Comparison of ENCODE assay signal across 8 cellular contexts in genomic region chr15:41493205-41493901, GRCh38. TPM values are rescaled to one million over a fixed set of nuclear protein-coding genes. Genes with fewer than 3 reads are reported as not detected.
DNase-seq lines count a peak whose midpoint lies in the region; ATAC-seq, FAIRE-seq and TF ChIP-seq lines count a peak whose summit lies in the region.

TSS of gene ITPKA (plus strand) at chr15:41493874. CDS start at chr15:41493928, 54 bp downstream.

- no peak for FAIRE-seq in RCC 7860 (lab: Jason Lieb, UNC)

- peak within 1 kb of the TSS; percentile 85 for H3K27ac Mint-ChIP-seq in activated T-helper 17 cell treated with anti-CD3 and anti-CD28 coated beads, Interleukin-2, amount 50 U/mL, for 72 hours

- no peaks in the 10 kb centered on the region for H3K9me3 Mint-ChIP-seq in activated T-helper 17 cell treated with anti-CD3 and anti-CD28 coated beads, Interleukin-2, amount 50 U/mL, for 72 hours

- DNase-seq in COLO829 (ENCODE audit: low spot score), result peak; percentile 41
- peak in 1 of 2 experiments; percentile 46 for DNase-seq in HL-60 (ENCODE audit: low read depth in 1 of 2, low spot score in 1 of 2)
- DNase-seq in RCC 7860 (ENCODE audit: low spot score), result peak; percentile 58
- DNase-seq in fibroblast of pulmonary artery (ENCODE audit: low read depth), result peak; percentile 67
- DNase-seq in suprapubic skin (ENCODE audit: low spot score in 2 of 2), result peak; percentile 86 to 89

- no peak for TF ChIP-seq POLR2A in suprapubic skin (IDR thresholded peaks at IDR 0.05)

- no peaks in the 10 kb centered on the region for H3K9me3 ChIP-seq in neutrophil
- no peaks in the 10 kb centered on the region for H3K9me3 ChIP-seq in suprapubic skin

- TF ChIP-seq CTCF in HL-60 (IDR thresholded peaks at IDR 0.05; ENCODE audit: insufficient read depth, low read length) (no peak), fibroblast of pulmonary artery (IDR thresholded peaks at IDR 0.05; ENCODE audit: low read length, missing control alignments) (no peak), neutrophil (IDR thresholded peaks at IDR 0.05) (no peak), suprapubic skin (IDR thresholded peaks at IDR 0.05) (no peak)

- no CpG with 5 or more reads among the region's 60 CpGs for WGBS in suprapubic skin

- peaks cover 11% of the 10 kb centered on the region for H3K27me3 Mint-ChIP-seq in activated T-helper 17 cell treated with anti-CD3 and anti-CD28 coated beads, Interleukin-2, amount 50 U/mL, for 72 hours

- H3K27ac ChIP-seq in HL-60 (replicated peaks), result no peak within 1 kb of the TSS
- no peak within 1 kb of the TSS for H3K27ac ChIP-seq in neutrophil
- peak within 1 kb of the TSS; percentile 36 for H3K27ac ChIP-seq in suprapubic skin

- H3K36me3 ChIP-seq in neutrophil (no peaks in the 10 kb centered on the region), suprapubic skin (no peaks in the 10 kb centered on the region)

- peaks cover 27 to 32% of the 10 kb centered on the region in 2 experiments for H3K4me1 ChIP-seq in neutrophil (ENCODE audit: control insufficient read depth in 1 of 2, insufficient read depth in 1 of 2, low read depth in 1 of 2, low read length in 1 of 2)
- H3K4me1 ChIP-seq in suprapubic skin, result peaks cover 35% of the 10 kb centered on the region

- H3K4me1 Mint-ChIP-seq in activated T-helper 17 cell treated with anti-CD3 and anti-CD28 coated beads, Interleukin-2, amount 50 U/mL, for 72 hours, result peaks cover 22% of the 10 kb centered on the region

- H3K4me3 Mint-ChIP-seq in activated T-helper 17 cell treated with anti-CD3 and anti-CD28 coated beads, Interleukin-2, amount 50 U/mL, for 72 hours, result peak within 1 kb of the TSS; percentile 88

- peaks cover 51% of the 10 kb centered on the region for H3K27me3 ChIP-seq in HL-60 (ENCODE audit: insufficient read depth, poor library complexity, severe bottlenecking)
- H3K27me3 ChIP-seq in neutrophil, result peaks cover 85% of the 10 kb centered on the region
- H3K27me3 ChIP-seq in suprapubic skin, result peaks cover 48% of the 10 kb centered on the region

- H3K36me3 Mint-ChIP-seq in activated T-helper 17 cell treated with anti-CD3 and anti-CD28 coated beads, Interleukin-2, amount 50 U/mL, for 72 hours (ENCODE audit: low read depth), result no peaks in the 10 kb centered on the region

- TF ChIP-seq EP300 in suprapubic skin (IDR thresholded peaks at IDR 0.05), result no peak

- H3K4me3 ChIP-seq in HL-60 (replicated peaks; ENCODE audit: insufficient read depth, low read length) (peak within 1 kb of the TSS; percentile 53), fibroblast of pulmonary artery (replicated peaks; ENCODE audit: low read depth, low read length) (peak within 1 kb of the TSS; percentile 55), neutrophil (ENCODE audit: low read depth in 1 of 2, low read length in 1 of 2) (peak within 1 kb of the TSS; percentile 67 to 89), suprapubic skin (peak within 1 kb of the TSS; percentile 75)

- ATAC-seq in GM19463 (IDR thresholded peaks at IDR 0.05; ENCODE audit: unreplicated experiment), result peak; percentile 69
- peak; percentile 84 for ATAC-seq in activated T-helper 17 cell treated with anti-CD3 and anti-CD28 coated beads, Interleukin-2, amount 50 U/mL, for 72 hours (replicated peaks)

RNA-seq across cellular contexts. Expression of gene ITPKA, which starts in this region (rescaled TPM):
- 1 to 10 TPM; 3.5 to 5.5 TPM for total RNA-seq in activated T-helper 17 cell treated with anti-CD3 and anti-CD28 coated beads, Interleukin-2, amount 50 U/mL, for 72 hours
- total RNA-seq in suprapubic skin, result 1 to 10 TPM in 1 of 4 donors, under 1 TPM in 1, not detected in 2; 0.30 to 1.5 TPM
